ENCODE assay signal across 10 cellular contexts in genomic region chr6:142857609-142858195, GRCh38.
DNase-seq lines count a peak whose midpoint lies in the region; ATAC-seq and TF ChIP-seq lines count a peak whose summit lies in the region.
"Had no signal": no experiment of that assay in that cellular context is flagged by ENCODE, and none has a peak within 500 bp of the region (broad histone marks: within the 10 kb centered on the region; RNA-seq: fewer than 3 reads in every experiment).

No MANE protein-coding gene starts in this region.

- H3K4me3 ChIP-seq in GM08714 (ENCODE audit: low read length) (peak overlapping the region; percentile 28; the same call in 1 of the 2 replicates), OCI-LY1 (ENCODE audit: low read depth, low read length, poor library complexity, severe bottlenecking) (peak overlapping the region; percentile 39), lower lobe of right lung (no peak overlapping the region)

- H3K27me3 ChIP-seq in OCI-LY1 (ENCODE audit: insufficient read depth, low read length) (no peaks in the 10 kb centered on the region), lower lobe of right lung (ENCODE audit: low read depth) (no peaks in the 10 kb centered on the region)

- peak overlapping the region; percentile 50 for H3K9ac ChIP-seq in OCI-LY1 (ENCODE audit: low read length)

- H3F3A ChIP-seq in OCI-LY1 (ENCODE audit: insufficient read depth, low read length), result no peaks in the 10 kb centered on the region

- intact Hi-C loops in lower lobe of right lung (cut with DNase I), result no loop called here

- peak; percentile 21 for ATAC-seq in GM21723 (IDR thresholded peaks at IDR 0.05; ENCODE audit: unreplicated experiment)
- peak in 1 of 2 donors; percentile 20 for ATAC-seq in lower lobe of right lung
- ATAC-seq: left lobe of liver had no signal

- H3K27ac ChIP-seq in OCI-LY1 (ENCODE audit: low read depth, low read length, poor library complexity, severe bottlenecking), result peak overlapping the region; percentile 98
- H3K27ac ChIP-seq in lower lobe of right lung, result peak overlapping the region; percentile 0

- H3K36me3 ChIP-seq in OCI-LY1 (ENCODE audit: insufficient read depth, low read length) (0 out of 2 replicates have a peak, but pooled peaks cover 5% of the 10 kb centered on the region), lower lobe of right lung (no peaks in the 10 kb centered on the region)

- H2AFZ ChIP-seq in OCI-LY1 (ENCODE audit: low read length), result no peak overlapping the region

- H3K9me2 ChIP-seq in OCI-LY1 (ENCODE audit: low read depth, low read length), result no peaks in the 10 kb centered on the region

- H4K20me1 ChIP-seq in OCI-LY1 (ENCODE audit: insufficient read depth, low read length), result no peaks in the 10 kb centered on the region

- DNase-seq in lower lobe of right lung, result no peak
- DNase-seq in NCI-H774 (lab: John Stamatoyannopoulos, UW), result no peak
- DNase-seq in NOMO-1 treated with dmso at 0.1 percent for 144 hours (lab: John Stamatoyannopoulos, UW; ENCODE audit: unreplicated experiment), result no peak
- no peak for DNase-seq in SW 1271 (lab: John Stamatoyannopoulos, UW)
- no peak for DNase-seq in mucosa of gallbladder (ENCODE audit: low spot score)
- DNase-seq: DMS79 treated with DMSO at 0.1 percent for 48 hours had no signal

- H3K9me3 ChIP-seq in OCI-LY1 (ENCODE audit: low read length) (no peaks in the 10 kb centered on the region), lower lobe of right lung (no peaks in the 10 kb centered on the region)

- H3K4me1 ChIP-seq in OCI-LY1 (ENCODE audit: insufficient read depth, low read length, severe bottlenecking) (peaks cover 83% of the 10 kb centered on the region), lower lobe of right lung (peaks cover 16% of the 10 kb centered on the region)

- no peak for TF ChIP-seq CTCF in OCI-LY1 (IDR thresholded peaks at IDR 0.05; ENCODE audit: low read length)
- TF ChIP-seq CTCF in lower lobe of right lung (IDR thresholded peaks at IDR 0.05), result no peak

- H3K4me2 ChIP-seq in OCI-LY1 (ENCODE audit: low read length), result peak overlapping the region; percentile 71

- H3K79me2 ChIP-seq in OCI-LY1 (ENCODE audit: insufficient read depth, low read length), result no peaks in the 10 kb centered on the region; the same call in 1 of the 2 replicates
